22 cellular contexts compared by ENCODE assay signal in genomic region chr1:225822655-225823403, GRCh38. TPM values are rescaled to one million over a fixed set of nuclear protein-coding genes. Genes with fewer than 3 reads are reported as not detected.
DNase-seq lines count a peak whose midpoint lies in the region; ATAC-seq and TF ChIP-seq lines count a peak whose summit lies in the region.
"Had no signal": no experiment of that assay in that cellular context is flagged by ENCODE, and none has a peak within 500 bp of the region (broad histone marks: within the 10 kb centered on the region; RNA-seq: fewer than 3 reads in every experiment).

No MANE protein-coding gene starts in this region.

- H3K9me3 Mint-ChIP-seq in glutamatergic neuron (ENCODE audit: unreplicated experiment), result peaks cover 7% of the 10 kb centered on the region
- H3K9me3 Mint-ChIP-seq: activated naive CD4-positive, alpha-beta T cell treated with anti-CD3 and anti-CD28 coated beads, Interleukin-2, amount 50 U/mL, for 72 hours; HFFc6; IgD-negative memory B cell; naive B cell had no signal

- no peak overlapping the region for H3K4me3 ChIP-seq in ovary
- no peak overlapping the region for H3K4me3 ChIP-seq in vagina
- no peak overlapping the region for H3K4me3 ChIP-seq in A673 (ENCODE audit: low read depth, low read length, poor library complexity, severe bottlenecking)
- H3K4me3 ChIP-seq: thoracic aorta had no signal

- H3K36me3 Mint-ChIP-seq in glutamatergic neuron (ENCODE audit: unreplicated experiment), result no peaks in the 10 kb centered on the region
- H3K36me3 Mint-ChIP-seq: activated naive CD4-positive, alpha-beta T cell treated with anti-CD3 and anti-CD28 coated beads, Interleukin-2, amount 50 U/mL, for 72 hours; naive B cell; stimulated activated memory B cell treated with anti-CD40 and anti-IgM and Interleukin-4, amounts not matched to agents 10 μg/mL and 1 μg/mL and 100 μg/mL, for 72 hours had no signal

- TF ChIP-seq EP300 in ovary (IDR thresholded peaks at IDR 0.05), result no peak

- intact Hi-C loops in ovary (cut with DNase I) (loop anchor here in 1 of 4 donors (5.0 kb wide), 1 partner anchor 1194 kb away; no protein-coding TSS in a partner anchor), vagina (cut with DNase I) (no loop called here), A673 (cut with micrococcal nuclease; ENCODE audit: unreplicated experiment) (no loop called here)

- no peak for TF ChIP-seq POLR2A in ovary (IDR thresholded peaks at IDR 0.05)
- TF ChIP-seq POLR2A in vagina (IDR thresholded peaks at IDR 0.05), result no peak

- no peaks in the 10 kb centered on the region for H3K27me3 ChIP-seq in ovary
- no peaks in the 10 kb centered on the region for H3K27me3 ChIP-seq in vagina
- H3K27me3 ChIP-seq in A673 (replicated peaks; ENCODE audit: insufficient read depth, low read depth, low read length, poor library complexity), result no peaks in the 10 kb centered on the region

- H3K27ac ChIP-seq in VCaP, result peak overlapping the region; percentile 72; the same call in 1 of the 2 replicates
- H3K27ac ChIP-seq in ovary, result peak overlapping the region; percentile 54 to 89
- H3K27ac ChIP-seq in vagina, result peak overlapping the region; percentile 57
- no peak overlapping the region for H3K27ac ChIP-seq in A673 (ENCODE audit: low read depth, low read length, poor library complexity, severe bottlenecking)
- H3K27ac ChIP-seq: thoracic aorta had no signal

- 17 to 33% (median 28%) methylated on average over 12 of the region's 12 CpGs for WGBS in ovary, 3 donors

- TF ChIP-seq CTCF in VCaP (conservative IDR thresholded peaks at IDR 0.05) (no peak), glutamatergic neuron (IDR thresholded peaks at IDR 0.05; ENCODE audit: partially characterized antibody, unreplicated experiment) (no peak), ovary (IDR thresholded peaks at IDR 0.05) (no peak), vagina (IDR thresholded peaks at IDR 0.05) (no peak), A673 (conservative IDR thresholded peaks at IDR 0.05; ENCODE audit: low read depth, low read length) (no peak)

- POLR2A ChIA-PET in A673 (lab: Charles Lee; ENCODE audit: low non-redundant PET), result no interaction called here

- ATAC-seq in GM18909 (IDR thresholded peaks at IDR 0.05; ENCODE audit: poor library complexity, unreplicated experiment), result no peak
- ATAC-seq: activated naive CD4-positive, alpha-beta T cell treated with anti-CD3 and anti-CD28 coated beads, Interleukin-2, amount 50 U/mL, for 72 hours; stimulated activated memory B cell treated with anti-CD40 and anti-IgM and Interleukin-4, amounts not matched to agents 10 μg/mL and 1 μg/mL and 100 μg/mL, for 72 hours had no signal

- H3K36me3 ChIP-seq in ovary (no peaks in the 10 kb centered on the region), vagina (peaks cover 0 to 5% of the 10 kb centered on the region in 2 donors), A673 (ENCODE audit: insufficient read depth, low read length, poor library complexity, severe bottlenecking) (no peaks in the 10 kb centered on the region)
- H3K36me3 ChIP-seq: thoracic aorta had no signal

- DNase-seq in glutamatergic neuron (no peak), ovary (peak in 4 of 5 donors; percentile 37 to 71 (median 56)), vagina (ENCODE audit: extremely low spot score in 2 of 2) (no peak), A673 (ENCODE audit: low spot score) (no peak), Ammon's horn (ENCODE audit: low spot score) (no peak)
- DNase-seq: activated CD4-positive, alpha-beta T cell treated with anti-CD3 and anti-CD28 coated beads for 4 hours; anterior cingulate cortex; Calu3; GOT3; HFFc6; hypothalamus; midbrain; naive B cell; NCI-H146; NCI-H446; SIG-M5 had no signal

- no TSS peak for BruUV-seq in A673 (replicated peaks; lab: Mats Ljungman, UMichigan)

- H3K4me1 ChIP-seq in ovary (ENCODE audit: insufficient read depth) (peaks cover 65% of the 10 kb centered on the region), vagina (peaks cover 90% of the 10 kb centered on the region), A673 (ENCODE audit: insufficient read depth, low read length, poor library complexity, severe bottlenecking) (peaks cover under 1% of the 10 kb centered on the region)

- H3K27ac Mint-ChIP-seq in glutamatergic neuron (ENCODE audit: unreplicated experiment), result peak overlapping the region; percentile 76
- H3K27ac Mint-ChIP-seq: activated naive CD4-positive, alpha-beta T cell treated with anti-CD3 and anti-CD28 coated beads, Interleukin-2, amount 50 U/mL, for 72 hours; HFFc6; IgD-negative memory B cell; naive B cell; stimulated activated memory B cell treated with anti-CD40 and anti-IgM and Interleukin-4, amounts not matched to agents 10 μg/mL and 1 μg/mL and 100 μg/mL, for 72 hours had no signal

- peaks cover 8% of the 10 kb centered on the region for H3K27me3 Mint-ChIP-seq in glutamatergic neuron (ENCODE audit: unreplicated experiment)
- H3K27me3 Mint-ChIP-seq: IgD-negative memory B cell had no signal

- H3K9me3 ChIP-seq in ovary (no peaks in the 10 kb centered on the region), vagina (no peaks in the 10 kb centered on the region), A673 (ENCODE audit: low read depth, low read length, poor library complexity, severe bottlenecking) (no peaks in the 10 kb centered on the region)
- H3K9me3 ChIP-seq: thoracic aorta had no signal

- peaks cover 60% of the 10 kb centered on the region for H3K4me1 Mint-ChIP-seq in glutamatergic neuron (ENCODE audit: low read depth, unreplicated experiment)
- H3K4me1 Mint-ChIP-seq: naive B cell; stimulated activated memory B cell treated with anti-CD40 and anti-IgM and Interleukin-4, amounts not matched to agents 10 μg/mL and 1 μg/mL and 100 μg/mL, for 72 hours had no signal

- CTCF ChIA-PET in A673 (lab: Charles Lee), result no interaction called here

- peak overlapping the region; percentile 32 for H3K4me3 Mint-ChIP-seq in glutamatergic neuron (ENCODE audit: unreplicated experiment)
- H3K4me3 Mint-ChIP-seq: HFFc6; IgD-negative memory B cell; naive B cell; stimulated activated memory B cell treated with anti-CD40 and anti-IgM and Interleukin-4, amounts not matched to agents 10 μg/mL and 1 μg/mL and 100 μg/mL, for 72 hours had no signal

RNA-seq across cellular contexts. Expression of gene EPHX1, which starts 12.9 kb away (rescaled TPM):
- 60.4 TPM for total RNA-seq in glutamatergic neuron (ENCODE audit: unreplicated experiment)
- total RNA-seq in ovary, result 100 to 1,000 TPM; 213 to 462 (median 302) TPM
- 100 to 1,000 TPM; 285 to 566 TPM for polyA plus RNA-seq in ovary
- total RNA-seq in vagina, result 142 TPM
- 22.4 and 22.8 TPM in 2 replicates for total RNA-seq in A673 (2021)

RNA-seq across cellular contexts. Expression of gene SRP9, which starts 45.2 kb away (rescaled TPM):
- total RNA-seq in glutamatergic neuron (ENCODE audit: unreplicated experiment) (364 TPM), ovary (100 to 1,000 TPM; 151 to 239 (median 193) TPM), vagina (120 TPM), A673 (2021) (486 and 491 TPM in 2 replicates)
- polyA plus RNA-seq in ovary, result 100 to 1,000 TPM; 186 to 187 TPM

RNA-seq across cellular contexts. Expression of gene TMEM63A, which starts 59.4 kb away (rescaled TPM):
- 1.1 TPM for total RNA-seq in glutamatergic neuron (ENCODE audit: unreplicated experiment)
- total RNA-seq in ovary, result 10 to 100 TPM; 42.4 to 82.8 (median 65.5) TPM
- 10 to 100 TPM; 29.6 to 36.2 TPM for polyA plus RNA-seq in ovary
- total RNA-seq in vagina, result 38.1 TPM
- 25.3 and 31.2 TPM in 2 replicates for total RNA-seq in A673 (2021)

Comparison
In these comparisons a context has a peak if more than half of its experiments do, and no peak if none do; other contexts are left out.
1. DNase-seq: peak in ovary (4 of 5); none in glutamatergic neuron (single experiment), vagina (0 of 2), A673 (single experiment) and Ammon's horn (single experiment).
2. RNA of gene TMEM63A, which starts 59.4 kb away (total RNA-seq): 42.4 to 82.8 TPM in ovary, 38.1 TPM in vagina (single experiment) and 25.3 to 31.2 TPM in A673; 1.1 TPM in glutamatergic neuron (single experiment); every median in the first group is over 10 times any median in the second.